1 cellular context compared by ENCODE assay signal in genomic region chr1:26828352-26829093, GRCh38.
TF ChIP-seq lines count a peak whose summit lies in the region.

No MANE protein-coding gene starts in this region.

TF ChIP-seq in HepG2, 621 proteins besides CTCF, POLR2A, EP300 and RAD21 (continued from another document):
- TF ChIP-seq MTERF4 (CRISPR knock-in tag; IDR thresholded peaks at IDR 0.05): no peak
- no peak for TF ChIP-seq HDAC6 (IDR thresholded peaks at IDR 0.05; ENCODE audit: low read depth, low read length)
- no peak for TF ChIP-seq NFIB (CRISPR knock-in tag; IDR thresholded peaks at IDR 0.05; ENCODE audit: borderline replicate concordance)
- no peak for TF ChIP-seq ZNF253 (CRISPR knock-in tag; IDR thresholded peaks at IDR 0.05; ENCODE audit: borderline replicate concordance)
- TF ChIP-seq ZNF577 (CRISPR knock-in tag; IDR thresholded peaks at IDR 0.05; ENCODE audit: borderline replicate concordance, low read depth): no peak
- TF ChIP-seq ZNF10 (CRISPR knock-in tag; IDR thresholded peaks at IDR 0.05; ENCODE audit: borderline replicate concordance, low read depth): no peak
- no peak for TF ChIP-seq SMC3 (IDR thresholded peaks at IDR 0.05; ENCODE audit: low read length)
- TF ChIP-seq ZBTB25 (CRISPR knock-in tag; IDR thresholded peaks at IDR 0.05): no peak
